ENCODE assay signal across 9 cellular contexts in genomic region chr16:50998411-50998810, GRCh38.
"Had no signal": no experiment of that assay in that cellular context is flagged by ENCODE, and none has a peak within 500 bp of the region (broad histone marks: within the 10 kb centered on the region; RNA-seq: fewer than 3 reads in every experiment).

No MANE protein-coding gene starts in this region.

- H2AFZ ChIP-seq: GM23338 had no signal

- H3K27ac ChIP-seq: HL-60, KMS-11 had no signal

- H3K9ac ChIP-seq: KMS-11 had no signal

- H3K4me2 ChIP-seq: GM23338, KMS-11 had no signal

- FAIRE-seq: H1, H54, HepG2 had no signal

- ATAC-seq: GM23338, HepG2 had no signal

- H3K4me3 ChIP-seq: GM23338 had no signal

- DNase-seq: H9, HCEC 1CT, KBM-7 had no signal
